37 cellular contexts compared by ENCODE assay signal in the genomic region with DNA sequence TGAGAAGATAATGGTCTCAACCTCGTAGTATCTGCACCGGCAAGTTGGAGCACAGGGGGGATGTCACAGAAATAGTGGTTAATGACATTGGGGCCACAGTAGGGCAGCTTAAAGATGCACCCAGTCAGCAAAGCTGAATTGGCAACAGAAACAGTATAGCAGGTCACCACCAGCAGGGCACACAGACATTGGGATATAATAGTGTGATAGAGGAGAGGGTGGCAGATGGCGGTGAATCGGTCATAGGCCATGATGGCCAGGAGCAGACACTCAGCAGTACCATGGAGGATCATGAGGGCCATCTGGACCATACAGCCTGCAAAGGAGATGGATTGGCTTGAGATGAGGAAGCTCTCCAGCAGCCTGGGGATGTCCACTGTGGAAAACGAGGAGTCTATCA.
"Had no signal": no experiment of that assay in that cellular context is flagged by ENCODE, and none has a peak within 500 bp of the region (broad histone marks: within the 10 kb centered on the region; RNA-seq: fewer than 3 reads in every experiment).

No MANE protein-coding gene starts in this region.

- DNase-seq: activated B cell treated with CpG ODN at 0.5 μM for 24 hours; activated CD4-positive, alpha-beta memory T cell treated with anti-CD3 and anti-CD28 coated beads for 36 hours; activated CD4-positive, alpha-beta T cell treated with anti-CD3 and anti-CD28 coated beads for 4 hours; activated CD4-positive, alpha-beta T cell treated with anti-CD3 and anti-CD28 coated beads, Interleukin-2, amount 10 ng/mL, durations not matched to agents 24 days and 14 days; activated CD4-positive, alpha-beta T cell treated with anti-CD3 and anti-CD28 coated beads, Interleukin-2, amount 50 U/mL, for 1 hour; activated CD4-positive, alpha-beta T cell treated with anti-CD3 and anti-CD28 coated beads, Interleukin-2, amount 50 U/mL, for 4 hours; activated CD4-positive, CD25-positive, alpha-beta regulatory T cell treated with anti-CD3 and anti-CD28 coated beads, Interleukin-2, amount 50 U/mL, for 72 hours; activated CD8-positive, alpha-beta memory T cell treated with anti-CD3 and anti-CD28 coated beads, Interleukin-2, amount 50 U/mL, for 4 hours; activated CD8-positive, alpha-beta T cell treated with anti-CD3 and anti-CD28 coated beads for 36 hours; activated effector memory CD4-positive, alpha-beta T cell treated with anti-CD3 and anti-CD28 coated beads, Interleukin-2, amount 50 U/mL, for 16 hours; activated gamma-delta T cell treated with Interleukin-2 at 50 U/mL for 16 hours; activated naive CD4-positive, alpha-beta T cell; activated naive CD4-positive, alpha-beta T cell treated with anti-CD3 and anti-CD28 coated beads for 36 hours; activated naive CD4-positive, alpha-beta T cell treated with anti-CD3 and anti-CD28 coated beads, Interleukin-2, amount 50 U/mL, for 16 hours; activated naive CD8-positive, alpha-beta T cell treated with anti-CD3 and anti-CD28 coated beads for 36 hours; activated T-cell treated with anti-CD3 and anti-CD28 coated beads for 4 hours; activated T-cell treated with anti-CD3 and anti-CD28 coated beads, Interleukin-2, amount 50 U/mL, for 1 hour; activated T-cell treated with anti-CD3 and anti-CD28 coated beads, Interleukin-2, amount 50 U/mL, for 4 hours; activated T-cell treated with anti-CD3 and anti-CD28 coated beads, Interleukin-2, amount 50 U/mL, for 72 hours; adrenal gland; amniotic stem cell; aorta; body of pancreas; brain microvascular endothelial cell; central memory CD4-positive, alpha-beta T cell; T-helper 1 cell; T-helper 2 cell; T-helper 9 cell had no signal

- H3K4me3 ChIP-seq: adrenal gland, body of pancreas, breast epithelium had no signal

- H3K36me3 Mint-ChIP-seq: activated CD4-positive, alpha-beta memory T cell treated with anti-CD3 and anti-CD28 coated beads for 36 hours; activated naive CD4-positive, alpha-beta T cell treated with anti-CD3 and anti-CD28 coated beads, Interleukin-2, amount 50 U/mL, for 72 hours; activated naive CD8-positive, alpha-beta T cell treated with anti-CD3 and anti-CD28 coated beads for 36 hours had no signal

- H3K4me1 ChIP-seq: adrenal gland, body of pancreas, breast epithelium had no signal

- FAIRE-seq: astrocyte, TTC549 had no signal

- H3K27me3 ChIP-seq: adrenal gland, body of pancreas, brain microvascular endothelial cell, breast epithelium had no signal

- H3K4me1 Mint-ChIP-seq: activated B cell treated with CpG ODN at 0.5 μM for 24 hours; activated CD4-positive, alpha-beta T cell treated with anti-CD3 and anti-CD28 coated beads, Interleukin-2, amount 10 ng/mL, durations not matched to agents 24 days and 14 days; activated naive CD8-positive, alpha-beta T cell treated with anti-CD3 and anti-CD28 coated beads for 36 hours; activated T-helper 17 cell treated with anti-CD3 and anti-CD28 coated beads, Interleukin-2, amount 50 U/mL, for 72 hours had no signal

- H3K9me3 Mint-ChIP-seq: activated B cell treated with CpG ODN at 0.5 μM for 24 hours; activated CD4-positive, alpha-beta memory T cell treated with anti-CD3 and anti-CD28 coated beads for 36 hours; activated CD4-positive, alpha-beta T cell treated with anti-CD3 and anti-CD28 coated beads, Interleukin-2, amount 10 ng/mL, durations not matched to agents 24 days and 14 days; activated CD8-positive, alpha-beta T cell treated with anti-CD3 and anti-CD28 coated beads for 36 hours; activated naive CD4-positive, alpha-beta T cell treated with anti-CD3 and anti-CD28 coated beads for 36 hours; activated naive CD4-positive, alpha-beta T cell treated with anti-CD3 and anti-CD28 coated beads, Interleukin-2, amount 50 U/mL, for 72 hours; activated naive CD8-positive, alpha-beta T cell treated with anti-CD3 and anti-CD28 coated beads for 36 hours; activated T-cell treated with anti-CD3 and anti-CD28 coated beads, Interleukin-2, amount 50 U/mL, for 4 hours; activated T-cell treated with anti-CD3 and anti-CD28 coated beads, Interleukin-2, amount 50 U/mL, for 72 hours; activated T-helper 1 cell treated with anti-CD3 and anti-CD28 coated beads, Interleukin-12 subunit alpha, Interleukin-12 subunit beta, Interleukin-2, Interleukin-4 antibody, amounts not matched to agents 30 ng/mL and 10 ng/mL and 1 ng/mL, durations not matched to agents 14 hours and 24 hours and 36 hours; activated T-helper 17 cell treated with anti-CD3 and anti-CD28 coated beads, Interleukin-2, amount 50 U/mL, for 72 hours; T-helper 1 cell treated with Interleukin-12 subunit alpha and Interleukin-12 subunit beta and Interleukin-4 antibody, amounts not matched to agents 30 μg/mL and 1 μg/mL, for 36 hours; T-helper 2 cell treated with Interferon-gamma antibody and Interleukin-4, amounts not matched to agents 5 μg/mL and 100 μg/mL, for 36 hours had no signal

- H3K36me3 ChIP-seq: adrenal gland, brain microvascular endothelial cell, breast epithelium had no signal

- ATAC-seq: activated CD8-positive, alpha-beta T cell treated with anti-CD3 and anti-CD28 coated beads for 36 hours; activated naive CD4-positive, alpha-beta T cell treated with anti-CD3 and anti-CD28 coated beads, Interleukin-2, amount 50 U/mL, for 72 hours; activated T-cell treated with anti-CD3 and anti-CD28 coated beads, Interleukin-2, amount 50 U/mL, for 4 hours; activated T-cell treated with anti-CD3 and anti-CD28 coated beads, Interleukin-2, amount 50 U/mL, for 72 hours; activated T-helper 17 cell treated with anti-CD3 and anti-CD28 coated beads, Interleukin-2, amount 50 U/mL, for 72 hours; body of pancreas had no signal

- H3K27ac Mint-ChIP-seq: activated B cell treated with CpG ODN at 0.5 μM for 24 hours; activated CD4-positive, alpha-beta memory T cell treated with anti-CD3 and anti-CD28 coated beads for 36 hours; activated CD4-positive, alpha-beta T cell treated with anti-CD3 and anti-CD28 coated beads, Interleukin-2, amount 10 ng/mL, durations not matched to agents 24 days and 14 days; activated CD8-positive, alpha-beta T cell treated with anti-CD3 and anti-CD28 coated beads for 36 hours; activated naive CD4-positive, alpha-beta T cell treated with anti-CD3 and anti-CD28 coated beads for 36 hours; activated naive CD4-positive, alpha-beta T cell treated with anti-CD3 and anti-CD28 coated beads, Interleukin-2, amount 50 U/mL, for 72 hours; activated naive CD8-positive, alpha-beta T cell treated with anti-CD3 and anti-CD28 coated beads for 36 hours; activated T-cell treated with anti-CD3 and anti-CD28 coated beads, Interleukin-2, amount 50 U/mL, for 72 hours; activated T-helper 1 cell treated with anti-CD3 and anti-CD28 coated beads, Interleukin-12 subunit alpha, Interleukin-12 subunit beta, Interleukin-2, Interleukin-4 antibody, amounts not matched to agents 30 ng/mL and 10 ng/mL and 1 ng/mL, durations not matched to agents 14 hours and 24 hours and 36 hours; activated T-helper 17 cell treated with anti-CD3 and anti-CD28 coated beads, Interleukin-2, amount 50 U/mL, for 72 hours; T-helper 1 cell treated with Interleukin-12 subunit alpha and Interleukin-12 subunit beta and Interleukin-4 antibody, amounts not matched to agents 30 μg/mL and 1 μg/mL, for 36 hours; T-helper 2 cell treated with Interferon-gamma antibody and Interleukin-4, amounts not matched to agents 5 μg/mL and 100 μg/mL, for 36 hours had no signal

- H3K9me3 ChIP-seq: adrenal gland, body of pancreas, breast epithelium had no signal

- H3K4me3 Mint-ChIP-seq: activated B cell treated with CpG ODN at 0.5 μM for 24 hours; activated CD4-positive, alpha-beta memory T cell treated with anti-CD3 and anti-CD28 coated beads for 36 hours; activated CD4-positive, alpha-beta T cell treated with anti-CD3 and anti-CD28 coated beads, Interleukin-2, amount 10 ng/mL, durations not matched to agents 24 days and 14 days; activated CD8-positive, alpha-beta T cell treated with anti-CD3 and anti-CD28 coated beads for 36 hours; activated naive CD4-positive, alpha-beta T cell treated with anti-CD3 and anti-CD28 coated beads for 36 hours; activated naive CD8-positive, alpha-beta T cell treated with anti-CD3 and anti-CD28 coated beads for 36 hours; activated T-cell treated with anti-CD3 and anti-CD28 coated beads, Interleukin-2, amount 50 U/mL, for 4 hours; activated T-cell treated with anti-CD3 and anti-CD28 coated beads, Interleukin-2, amount 50 U/mL, for 72 hours; activated T-helper 1 cell treated with anti-CD3 and anti-CD28 coated beads, Interleukin-12 subunit alpha, Interleukin-12 subunit beta, Interleukin-2, Interleukin-4 antibody, amounts not matched to agents 30 ng/mL and 10 ng/mL and 1 ng/mL, durations not matched to agents 14 hours and 24 hours and 36 hours; activated T-helper 17 cell treated with anti-CD3 and anti-CD28 coated beads, Interleukin-2, amount 50 U/mL, for 72 hours; T-helper 1 cell treated with Interleukin-12 subunit alpha and Interleukin-12 subunit beta and Interleukin-4 antibody, amounts not matched to agents 30 μg/mL and 1 μg/mL, for 36 hours; T-helper 2 cell treated with Interferon-gamma antibody and Interleukin-4, amounts not matched to agents 5 μg/mL and 100 μg/mL, for 36 hours had no signal

- H3K27ac ChIP-seq: adrenal gland, body of pancreas, brain microvascular endothelial cell, breast epithelium, VCaP had no signal

- H3K27me3 Mint-ChIP-seq: activated CD4-positive, alpha-beta T cell treated with anti-CD3 and anti-CD28 coated beads, Interleukin-2, amount 10 ng/mL, durations not matched to agents 24 days and 14 days; activated naive CD8-positive, alpha-beta T cell treated with anti-CD3 and anti-CD28 coated beads for 36 hours had no signal
